ENCODE assay signal across 8 cellular contexts in the genomic region with DNA sequence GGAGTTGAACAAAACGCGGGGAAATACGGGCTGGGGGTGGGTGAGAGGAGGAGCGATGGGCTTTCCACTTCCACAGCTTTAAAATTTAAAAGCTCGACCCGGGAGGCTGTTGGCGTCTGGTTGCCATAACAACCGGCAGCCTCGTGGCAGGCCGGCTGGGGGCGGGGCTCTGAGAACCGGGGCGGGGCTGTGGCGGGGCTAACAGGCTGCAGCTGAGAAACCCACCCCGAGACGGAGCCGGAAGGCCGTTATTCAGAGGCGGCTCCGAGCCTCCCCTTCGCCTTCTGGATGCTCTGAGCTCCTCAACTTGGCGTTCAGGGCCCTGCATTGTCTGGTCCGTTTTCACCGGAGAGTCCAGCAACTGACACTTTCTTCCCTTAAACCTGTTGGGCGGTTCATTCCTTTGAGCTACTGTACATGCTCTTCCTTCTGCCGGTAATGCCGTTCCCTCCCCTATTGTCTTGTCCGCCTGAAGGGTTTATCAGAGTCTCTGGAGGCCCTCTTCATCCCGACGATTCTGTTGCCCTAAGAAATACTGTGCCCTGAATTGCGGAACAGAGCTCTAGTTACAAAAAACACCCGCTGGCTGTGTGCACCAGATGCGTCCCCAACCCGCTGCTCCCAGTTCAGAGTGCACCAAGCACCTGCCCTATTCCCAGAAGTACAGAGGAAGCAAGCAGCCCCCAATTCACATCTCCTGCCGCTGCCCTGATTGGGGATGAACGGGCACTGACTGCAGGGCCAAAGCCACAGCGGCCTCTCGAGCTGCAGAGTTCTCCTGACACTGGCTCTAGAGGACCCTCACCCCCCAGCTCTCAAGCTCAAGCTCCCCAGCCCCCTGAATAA. TPM values are rescaled to one million over a fixed set of nuclear protein-coding genes. Genes with fewer than 3 reads are reported as not detected.
DNase-seq lines count a peak whose midpoint lies in the region; ATAC-seq and TF ChIP-seq lines count a peak whose summit lies in the region.

No MANE protein-coding gene starts in this region.

- peaks cover 26 to 30% of the 10 kb centered on the region in 2 donors for H3K4me1 Mint-ChIP-seq in immature natural killer cell

- peak overlapping the region; percentile 78 to 94 (median 91) for H3K27ac Mint-ChIP-seq in immature natural killer cell

- no peaks in the 10 kb centered on the region for H3K27me3 ChIP-seq in breast epithelium
- no peaks in the 10 kb centered on the region for H3K27me3 ChIP-seq in smooth muscle cell (ENCODE audit: low read depth)

- H3K4me3 Mint-ChIP-seq in immature natural killer cell = peak overlapping the region; percentile 91 to 95 (median 93)

- peak overlapping the region; percentile 87 for H3K4me2 ChIP-seq in smooth muscle cell

- peaks cover 0 to 4% (median 0%) of the 10 kb centered on the region in 3 donors for H3K36me3 Mint-ChIP-seq in immature natural killer cell

- peaks cover 8% of the 10 kb centered on the region for H3K79me2 ChIP-seq in smooth muscle cell (ENCODE audit: low read depth)

- DNase-seq in SIG-M5 treated with dmso at 0.1 percent for 504 hours (lab: John Stamatoyannopoulos, UW; ENCODE audit: unreplicated experiment) (peak; percentile 75), SIG-M5 (lab: John Stamatoyannopoulos, UW) (no peak), NCI-H2081 (lab: John Stamatoyannopoulos, UW) (peak; percentile 59 to 71), breast epithelium (ENCODE audit: low spot score in 2 of 2) (peak; percentile 81 to 85), immature natural killer cell (peak; percentile 89 to 95 (median 93)), smooth muscle cell (lab: John Stamatoyannopoulos, UW; ENCODE audit: unreplicated experiment) (peak; percentile 69)

- no peak for TF ChIP-seq CTCF in VCaP (conservative IDR thresholded peaks at IDR 0.05)
- no peak for TF ChIP-seq CTCF in breast epithelium (IDR thresholded peaks at IDR 0.05)
- TF ChIP-seq CTCF in smooth muscle cell (IDR thresholded peaks at IDR 0.05; ENCODE audit: borderline replicate concordance, insufficient read depth, poor library complexity, severe bottlenecking) = no peak

- H3K27ac ChIP-seq in VCaP = peak overlapping the region; percentile 79
- peak overlapping the region; percentile 85 to 90 for H3K27ac ChIP-seq in breast epithelium
- H3K27ac ChIP-seq in smooth muscle cell (ENCODE audit: low read depth) = peak overlapping the region; percentile 83

- H4K20me1 ChIP-seq in smooth muscle cell (ENCODE audit: low read depth) = no peaks in the 10 kb centered on the region

- ATAC-seq in HG02938 (IDR thresholded peaks at IDR 0.05; ENCODE audit: unreplicated experiment) = peak; percentile 66

- no peaks in the 10 kb centered on the region for H3K4me1 ChIP-seq in breast epithelium
- peaks cover 6% of the 10 kb centered on the region for H3K4me1 ChIP-seq in smooth muscle cell (ENCODE audit: low read depth)

- whole genome bisulfite sequencing in smooth muscle cell (ENCODE audit: low lambda C conversion rate) = 13% methylated on average over 34 of the region's 38 CpGs

- no peaks in the 10 kb centered on the region for H3K36me3 ChIP-seq in breast epithelium
- H3K36me3 ChIP-seq in smooth muscle cell (ENCODE audit: low read depth) = no peaks in the 10 kb centered on the region

- no peaks in the 10 kb centered on the region for H3K9me3 Mint-ChIP-seq in immature natural killer cell

- peaks cover 3% of the 10 kb centered on the region for H3F3A ChIP-seq in smooth muscle cell (ENCODE audit: low read depth)

- intact Hi-C loops in breast epithelium (cut with DNase I; ENCODE audit: low total_unique reads) = no loop called here

- peaks cover 5 to 17% (median 10%) of the 10 kb centered on the region in 3 donors for H3K27me3 Mint-ChIP-seq in immature natural killer cell (ENCODE audit: low read depth in 3 of 3)

- H3K9ac ChIP-seq in smooth muscle cell (ENCODE audit: low read depth) = peak overlapping the region; percentile 80

- no peaks in the 10 kb centered on the region for H3K9me3 ChIP-seq in breast epithelium
- H3K9me3 ChIP-seq in smooth muscle cell (replicated peaks; ENCODE audit: low read depth) = no peaks in the 10 kb centered on the region

- TF ChIP-seq POLR2A in breast epithelium (IDR thresholded peaks at IDR 0.05) = no peak

- peak overlapping the region; percentile 42 for H2AFZ ChIP-seq in smooth muscle cell (ENCODE audit: low read depth)

- H3K4me3 ChIP-seq in breast epithelium = peak overlapping the region; percentile 91 to 99 (median 98)
- peak overlapping the region; percentile 79 for H3K4me3 ChIP-seq in smooth muscle cell

RNA-seq across cellular contexts. Expression of a gene that starts 0.6 kb away (rescaled TPM):
- total RNA-seq in breast epithelium = 1 to 10 TPM; 1.3 to 2.3 (median 1.8) TPM
- under 1 TPM in 2 of 3 donors, not detected in 1; 0.15 to 0.22 TPM for polyA plus RNA-seq in immature natural killer cell
- total RNA-seq in smooth muscle cell = 0.22 TPM in 1 of 2 replicates, not detected in the other
- 1.1 and 2.9 TPM in 2 replicates for polyA plus RNA-seq in smooth muscle cell

RNA-seq across cellular contexts. Expression of a gene that starts 0.9 kb away (rescaled TPM):
- total RNA-seq in breast epithelium (10 to 100 TPM; 12.6 to 33.1 (median 23.6) TPM), smooth muscle cell (6.3 and 15.6 TPM in 2 replicates)
- polyA plus RNA-seq in immature natural killer cell (1 to 10 TPM; 1.4 to 6.4 (median 2.6) TPM), smooth muscle cell (15.3 and 22.5 TPM in 2 replicates)

RNA-seq across cellular contexts. Expression of a gene that starts 32.0 kb away (rescaled TPM):
- total RNA-seq in breast epithelium (10 to 100 TPM in 2 of 3 donors, 1 to 10 TPM in 1; 8.2 to 17.0 (median 16.4) TPM), smooth muscle cell (4.1 and 5.3 TPM in 2 replicates)
- polyA plus RNA-seq in immature natural killer cell (10 to 100 TPM in 1 of 3 donors, 1 to 10 TPM in 2; 4.4 to 13.1 (median 8.9) TPM), smooth muscle cell (7.1 and 10.1 TPM in 2 replicates)

RNA-seq across cellular contexts. Expression of a gene that starts 41.6 kb away (rescaled TPM):
- 10 to 100 TPM; 22.4 to 38.0 (median 32.3) TPM for total RNA-seq in breast epithelium
- polyA plus RNA-seq in immature natural killer cell = 100 to 1,000 TPM in 1 of 3 donors, 10 to 100 TPM in 2; 86.5 to 125 (median 99.6) TPM
- 15.4 and 17.6 TPM in 2 replicates for total RNA-seq in smooth muscle cell
- polyA plus RNA-seq in smooth muscle cell = 47.6 and 48.3 TPM in 2 replicates

RNA-seq across cellular contexts. Expression of a gene that starts 53.2 kb away (rescaled TPM):
- total RNA-seq in breast epithelium (not detected), smooth muscle cell (not detected in 2 replicates)
- polyA plus RNA-seq in immature natural killer cell (not detected), smooth muscle cell (0.52 TPM in 1 of 2 replicates, not detected in the other)
